1 cellular context compared by ENCODE assay signal in the genomic region with DNA sequence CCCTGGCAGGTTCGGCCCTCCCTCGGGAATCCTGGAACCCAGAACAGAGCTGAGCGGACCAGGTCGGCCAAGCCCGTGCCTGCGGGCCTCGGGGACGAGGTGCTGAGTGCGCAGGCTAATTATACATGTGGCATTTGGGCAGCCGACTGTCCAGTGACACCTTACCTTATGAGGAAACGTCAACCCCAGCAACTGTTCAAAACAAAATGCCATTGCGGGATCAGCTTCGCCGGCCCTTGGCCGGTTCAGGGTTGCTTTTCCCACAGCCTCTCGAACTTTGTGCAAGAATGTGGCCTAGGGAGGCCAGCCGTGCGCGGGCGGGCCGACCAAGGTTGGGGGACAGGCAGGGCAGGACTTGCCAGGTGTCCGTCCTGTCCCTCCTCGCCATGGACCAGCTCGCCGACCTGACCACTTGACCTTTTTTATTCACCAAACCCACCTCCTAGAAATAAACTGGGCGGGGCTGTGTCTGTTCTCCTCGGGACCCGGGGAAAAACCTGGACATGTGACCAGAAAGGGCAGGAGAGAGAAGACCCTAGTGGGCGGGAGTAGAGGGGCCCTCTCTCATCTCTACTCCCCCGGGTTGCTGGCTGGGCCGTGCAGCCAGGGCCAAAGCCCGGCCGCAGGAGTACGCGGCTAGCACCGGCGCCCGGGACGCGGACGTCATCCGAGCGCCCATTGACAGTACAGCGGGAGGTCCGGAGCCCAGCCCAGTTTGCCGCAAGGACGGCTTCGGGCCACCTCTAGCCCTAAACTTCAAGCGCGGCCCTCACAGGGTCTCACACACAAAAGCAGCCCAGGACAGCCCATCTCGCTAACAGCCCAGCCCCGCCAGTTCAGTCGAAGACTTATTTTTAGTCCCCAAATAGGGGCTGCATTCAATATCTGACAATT.
TF ChIP-seq lines count a peak whose summit lies in the region.

No MANE protein-coding gene starts in this region.

TF ChIP-seq in K562, 482 proteins besides CTCF, POLR2A, EP300 and RAD21 (continued from another document):
- TF ChIP-seq, protein P1, sequence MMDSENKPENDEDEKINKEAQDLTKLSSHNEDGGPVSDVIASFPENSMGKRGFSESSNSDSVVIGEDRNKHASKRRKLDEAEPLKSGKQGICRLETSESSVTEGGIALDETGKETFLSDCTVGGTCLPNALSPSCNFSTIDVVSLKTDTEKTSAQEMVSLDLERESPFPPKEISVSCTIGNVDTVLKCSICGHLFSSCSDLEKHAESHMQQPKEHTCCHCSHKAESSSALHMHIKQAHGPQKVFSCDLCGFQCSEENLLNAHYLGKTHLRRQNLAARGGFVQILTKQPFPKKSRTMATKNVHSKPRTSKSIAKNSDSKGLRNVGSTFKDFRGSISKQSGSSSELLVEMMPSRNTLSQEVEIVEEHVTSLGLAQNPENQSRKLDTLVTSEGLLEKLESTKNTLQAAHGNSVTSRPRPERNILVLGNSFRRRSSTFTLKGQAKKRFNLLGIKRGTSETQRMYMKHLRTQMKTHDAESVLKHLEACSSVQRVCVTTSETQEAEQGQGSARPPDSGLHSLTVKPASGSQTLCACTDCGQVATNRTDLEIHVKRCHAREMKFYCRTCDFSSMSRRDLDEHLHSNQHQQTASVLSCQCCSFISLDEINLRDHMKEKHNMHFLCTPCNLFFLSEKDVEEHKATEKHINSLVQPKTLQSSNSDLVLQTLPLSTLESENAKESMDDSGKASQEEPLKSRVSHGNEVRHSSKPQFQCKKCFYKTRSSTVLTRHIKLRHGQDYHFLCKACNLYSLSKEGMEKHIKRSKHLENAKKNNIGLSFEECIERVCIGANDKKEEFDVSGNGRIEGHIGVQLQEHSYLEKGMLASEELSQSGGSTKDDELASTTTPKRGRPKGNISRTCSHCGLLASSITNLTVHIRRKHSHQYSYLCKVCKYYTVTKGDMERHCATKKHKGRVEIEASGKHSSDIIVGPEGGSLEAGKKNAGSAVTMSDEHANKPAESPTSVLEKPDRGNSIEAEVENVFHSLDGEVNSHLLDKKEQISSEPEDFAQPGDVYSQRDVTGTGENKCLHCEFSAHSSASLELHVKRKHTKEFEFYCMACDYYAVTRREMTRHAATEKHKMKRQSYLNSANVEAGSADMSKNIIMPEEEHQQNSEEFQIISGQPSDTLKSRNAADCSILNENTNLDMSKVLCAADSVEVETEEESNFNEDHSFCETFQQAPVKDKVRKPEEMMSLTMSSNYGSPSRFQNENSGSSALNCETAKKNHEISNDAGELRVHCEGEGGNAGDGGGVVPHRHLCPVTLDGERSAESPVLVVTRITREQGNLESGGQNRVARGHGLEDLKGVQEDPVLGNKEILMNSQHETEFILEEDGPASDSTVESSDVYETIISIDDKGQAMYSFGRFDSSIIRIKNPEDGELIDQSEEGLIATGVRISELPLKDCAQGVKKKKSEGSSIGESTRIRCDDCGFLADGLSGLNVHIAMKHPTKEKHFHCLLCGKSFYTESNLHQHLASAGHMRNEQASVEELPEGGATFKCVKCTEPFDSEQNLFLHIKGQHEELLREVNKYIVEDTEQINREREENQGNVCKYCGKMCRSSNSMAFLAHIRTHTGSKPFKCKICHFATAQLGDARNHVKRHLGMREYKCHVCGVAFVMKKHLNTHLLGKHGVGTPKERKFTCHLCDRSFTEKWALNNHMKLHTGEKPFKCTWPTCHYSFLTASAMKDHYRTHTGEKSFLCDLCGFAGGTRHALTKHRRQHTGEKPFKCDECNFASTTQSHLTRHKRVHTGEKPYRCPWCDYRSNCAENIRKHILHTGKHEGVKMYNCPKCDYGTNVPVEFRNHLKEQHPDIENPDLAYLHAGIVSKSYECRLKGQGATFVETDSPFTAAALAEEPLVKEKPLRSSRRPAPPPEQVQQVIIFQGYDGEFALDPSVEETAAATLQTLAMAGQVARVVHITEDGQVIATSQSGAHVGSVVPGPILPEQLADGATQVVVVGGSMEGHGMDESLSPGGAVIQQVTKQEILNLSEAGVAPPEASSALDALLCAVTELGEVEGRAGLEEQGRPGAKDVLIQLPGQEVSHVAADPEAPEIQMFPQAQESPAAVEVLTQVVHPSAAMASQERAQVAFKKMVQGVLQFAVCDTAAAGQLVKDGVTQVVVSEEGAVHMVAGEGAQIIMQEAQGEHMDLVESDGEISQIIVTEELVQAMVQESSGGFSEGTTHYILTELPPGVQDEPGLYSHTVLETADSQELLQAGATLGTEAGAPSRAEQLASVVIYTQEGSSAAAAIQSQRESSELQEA (IDR thresholded peaks at IDR 0.05; ENCODE audit: low read depth): peak; percentile 35; the same call in 1 of the 2 replicates
- TF ChIP-seq KDM2B (CRISPR knock-in tag; IDR thresholded peaks at IDR 0.05) (0 out of 2 replicates have a peak, but pooled peaks have one; percentile 16), CREB1 (IDR thresholded peaks at IDR 0.05) (peak; percentile 86), CREB1 (CRISPR knock-in tag; IDR thresholded peaks at IDR 0.05) (peak; percentile 72), KHSRP (IDR thresholded peaks at IDR 0.05) (no peak), PHF8 (IDR thresholded peaks at IDR 0.05; ENCODE audit: borderline replicate concordance, low read length) (peak; percentile 42; the same call in 1 of the 2 replicates), ZNF668 (CRISPR knock-in tag; IDR thresholded peaks at IDR 0.05) (no peak), MAFK (IDR thresholded peaks at IDR 0.05; ENCODE audit: low read length) (no peak), HDAC1 (IDR thresholded peaks at IDR 0.05) (peak in 1 of 2 experiments; percentile 18; a peak in 1 of 4 replicates), NBN (IDR thresholded peaks at IDR 0.05; ENCODE audit: low read depth) (0 out of 2 replicates have a peak, but pooled peaks have one; percentile 64), GABPB1 (CRISPR knock-in tag; IDR thresholded peaks at IDR 0.05) (peak; percentile 55)
- TF ChIP-seq, protein P2, sequence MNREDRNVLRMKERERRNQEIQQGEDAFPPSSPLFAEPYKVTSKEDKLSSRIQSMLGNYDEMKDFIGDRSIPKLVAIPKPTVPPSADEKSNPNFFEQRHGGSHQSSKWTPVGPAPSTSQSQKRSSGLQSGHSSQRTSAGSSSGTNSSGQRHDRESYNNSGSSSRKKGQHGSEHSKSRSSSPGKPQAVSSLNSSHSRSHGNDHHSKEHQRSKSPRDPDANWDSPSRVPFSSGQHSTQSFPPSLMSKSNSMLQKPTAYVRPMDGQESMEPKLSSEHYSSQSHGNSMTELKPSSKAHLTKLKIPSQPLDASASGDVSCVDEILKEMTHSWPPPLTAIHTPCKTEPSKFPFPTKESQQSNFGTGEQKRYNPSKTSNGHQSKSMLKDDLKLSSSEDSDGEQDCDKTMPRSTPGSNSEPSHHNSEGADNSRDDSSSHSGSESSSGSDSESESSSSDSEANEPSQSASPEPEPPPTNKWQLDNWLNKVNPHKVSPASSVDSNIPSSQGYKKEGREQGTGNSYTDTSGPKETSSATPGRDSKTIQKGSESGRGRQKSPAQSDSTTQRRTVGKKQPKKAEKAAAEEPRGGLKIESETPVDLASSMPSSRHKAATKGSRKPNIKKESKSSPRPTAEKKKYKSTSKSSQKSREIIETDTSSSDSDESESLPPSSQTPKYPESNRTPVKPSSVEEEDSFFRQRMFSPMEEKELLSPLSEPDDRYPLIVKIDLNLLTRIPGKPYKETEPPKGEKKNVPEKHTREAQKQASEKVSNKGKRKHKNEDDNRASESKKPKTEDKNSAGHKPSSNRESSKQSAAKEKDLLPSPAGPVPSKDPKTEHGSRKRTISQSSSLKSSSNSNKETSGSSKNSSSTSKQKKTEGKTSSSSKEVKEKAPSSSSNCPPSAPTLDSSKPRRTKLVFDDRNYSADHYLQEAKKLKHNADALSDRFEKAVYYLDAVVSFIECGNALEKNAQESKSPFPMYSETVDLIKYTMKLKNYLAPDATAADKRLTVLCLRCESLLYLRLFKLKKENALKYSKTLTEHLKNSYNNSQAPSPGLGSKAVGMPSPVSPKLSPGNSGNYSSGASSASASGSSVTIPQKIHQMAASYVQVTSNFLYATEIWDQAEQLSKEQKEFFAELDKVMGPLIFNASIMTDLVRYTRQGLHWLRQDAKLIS (CRISPR knock-in tag; IDR thresholded peaks at IDR 0.05): 0 out of 2 replicates have a peak, but pooled peaks have one; percentile 19
- TF ChIP-seq, protein P3, sequence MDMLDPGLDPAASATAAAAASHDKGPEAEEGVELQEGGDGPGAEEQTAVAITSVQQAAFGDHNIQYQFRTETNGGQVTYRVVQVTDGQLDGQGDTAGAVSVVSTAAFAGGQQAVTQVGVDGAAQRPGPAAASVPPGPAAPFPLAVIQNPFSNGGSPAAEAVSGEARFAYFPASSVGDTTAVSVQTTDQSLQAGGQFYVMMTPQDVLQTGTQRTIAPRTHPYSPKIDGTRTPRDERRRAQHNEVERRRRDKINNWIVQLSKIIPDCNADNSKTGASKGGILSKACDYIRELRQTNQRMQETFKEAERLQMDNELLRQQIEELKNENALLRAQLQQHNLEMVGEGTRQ (CRISPR knock-in tag; IDR thresholded peaks at IDR 0.05): peak; percentile 56
- TF ChIP-seq, protein P4, sequence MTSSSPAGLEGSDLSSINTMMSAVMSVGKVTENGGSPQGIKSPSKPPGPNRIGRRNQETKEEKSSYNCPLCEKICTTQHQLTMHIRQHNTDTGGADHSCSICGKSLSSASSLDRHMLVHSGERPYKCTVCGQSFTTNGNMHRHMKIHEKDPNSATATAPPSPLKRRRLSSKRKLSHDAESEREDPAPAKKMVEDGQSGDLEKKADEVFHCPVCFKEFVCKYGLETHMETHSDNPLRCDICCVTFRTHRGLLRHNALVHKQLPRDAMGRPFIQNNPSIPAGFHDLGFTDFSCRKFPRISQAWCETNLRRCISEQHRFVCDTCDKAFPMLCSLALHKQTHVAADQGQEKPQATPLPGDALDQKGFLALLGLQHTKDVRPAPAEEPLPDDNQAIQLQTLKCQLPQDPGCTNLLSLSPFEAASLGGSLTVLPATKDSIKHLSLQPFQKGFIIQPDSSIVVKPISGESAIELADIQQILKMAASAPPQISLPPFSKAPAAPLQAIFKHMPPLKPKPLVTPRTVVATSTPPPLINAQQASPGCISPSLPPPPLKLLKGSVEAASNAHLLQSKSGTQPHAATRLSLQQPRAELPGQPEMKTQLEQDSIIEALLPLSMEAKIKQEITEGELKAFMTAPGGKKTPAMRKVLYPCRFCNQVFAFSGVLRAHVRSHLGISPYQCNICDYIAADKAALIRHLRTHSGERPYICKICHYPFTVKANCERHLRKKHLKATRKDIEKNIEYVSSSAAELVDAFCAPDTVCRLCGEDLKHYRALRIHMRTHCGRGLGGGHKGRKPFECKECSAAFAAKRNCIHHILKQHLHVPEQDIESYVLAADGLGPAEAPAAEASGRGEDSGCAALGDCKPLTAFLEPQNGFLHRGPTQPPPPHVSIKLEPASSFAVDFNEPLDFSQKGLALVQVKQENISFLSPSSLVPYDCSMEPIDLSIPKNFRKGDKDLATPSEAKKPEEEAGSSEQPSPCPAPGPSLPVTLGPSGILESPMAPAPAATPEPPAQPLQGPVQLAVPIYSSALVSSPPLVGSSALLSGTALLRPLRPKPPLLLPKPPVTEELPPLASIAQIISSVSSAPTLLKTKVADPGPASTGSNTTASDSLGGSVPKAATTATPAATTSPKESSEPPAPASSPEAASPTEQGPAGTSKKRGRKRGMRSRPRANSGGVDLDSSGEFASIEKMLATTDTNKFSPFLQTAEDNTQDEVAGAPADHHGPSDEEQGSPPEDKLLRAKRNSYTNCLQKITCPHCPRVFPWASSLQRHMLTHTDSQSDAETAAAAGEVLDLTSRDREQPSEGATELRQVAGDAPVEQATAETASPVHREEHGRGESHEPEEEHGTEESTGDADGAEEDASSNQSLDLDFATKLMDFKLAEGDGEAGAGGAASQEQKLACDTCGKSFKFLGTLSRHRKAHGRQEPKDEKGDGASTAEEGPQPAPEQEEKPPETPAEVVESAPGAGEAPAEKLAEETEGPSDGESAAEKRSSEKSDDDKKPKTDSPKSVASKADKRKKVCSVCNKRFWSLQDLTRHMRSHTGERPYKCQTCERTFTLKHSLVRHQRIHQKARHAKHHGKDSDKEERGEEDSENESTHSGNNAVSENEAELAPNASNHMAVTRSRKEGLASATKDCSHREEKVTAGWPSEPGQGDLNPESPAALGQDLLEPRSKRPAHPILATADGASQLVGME (CRISPR knock-in tag; IDR thresholded peaks at IDR 0.05): 0 out of 2 replicates have a peak, but pooled peaks have one; percentile 21
